36 cellular contexts compared by ENCODE assay signal in genomic region chr5:17288570-17288969, GRCh38.
"Had no signal": no experiment of that assay in that cellular context is flagged by ENCODE, and none has a peak within 500 bp of the region (broad histone marks: within the 10 kb centered on the region; RNA-seq: fewer than 3 reads in every experiment).

No MANE protein-coding gene starts in this region.

- ATAC-seq: activated naive CD4-positive, alpha-beta T cell treated with anti-CD3 and anti-CD28 coated beads, Interleukin-2, amount 50 U/mL, for 72 hours; activated naive CD8-positive, alpha-beta T cell treated with anti-CD3 and anti-CD28 coated beads, Interleukin-2, amount 50 U/mL, for 24 hours; activated T-cell treated with anti-CD3 and anti-CD28 coated beads, Interleukin-2, amount 50 U/mL, for 72 hours; activated T-helper 17 cell treated with anti-CD3 and anti-CD28 coated beads, Interleukin-2, amount 50 U/mL, for 72 hours; body of pancreas had no signal

- H3K4me3 Mint-ChIP-seq: activated naive CD4-positive, alpha-beta T cell treated with anti-CD3 and anti-CD28 coated beads for 36 hours; activated naive CD4-positive, alpha-beta T cell treated with anti-CD3 and anti-CD28 coated beads, Interleukin-2, amount 10 ng/mL, durations not matched to agents 7 days and 5 days; activated naive CD4-positive, alpha-beta T cell treated with anti-CD3 and anti-CD28 coated beads, Interleukin-2, amount 50 U/mL, for 24 hours; activated naive CD8-positive, alpha-beta T cell; activated naive CD8-positive, alpha-beta T cell treated with anti-CD3 and anti-CD28 coated beads for 36 hours; activated naive CD8-positive, alpha-beta T cell treated with anti-CD3 and anti-CD28 coated beads, Interleukin-2, amount 10 ng/mL, durations not matched to agents 7 days and 5 days; activated naive CD8-positive, alpha-beta T cell treated with anti-CD3 and anti-CD28 coated beads, Interleukin-2, amount 50 U/mL, for 24 hours; activated T-cell treated with anti-CD3 and anti-CD28 coated beads, Interleukin-2, amount 50 U/mL, for 72 hours; activated T-helper 1 cell treated with anti-CD3 and anti-CD28 coated beads, Interleukin-12 subunit alpha, Interleukin-12 subunit beta, Interleukin-2, Interleukin-4 antibody, amounts not matched to agents 30 ng/mL and 10 ng/mL and 1 ng/mL, durations not matched to agents 14 hours and 24 hours and 36 hours; activated T-helper 17 cell treated with anti-CD3 and anti-CD28 coated beads, Interleukin-2, amount 50 U/mL, for 72 hours; brain; central memory CD8-positive, alpha-beta T cell had no signal

- H3K9me3 Mint-ChIP-seq: activated naive CD4-positive, alpha-beta T cell treated with anti-CD3 and anti-CD28 coated beads for 36 hours had no signal

- H3K9me3 ChIP-seq: adrenal gland, ascending aorta, body of pancreas, breast epithelium, colonic mucosa had no signal

- H3K36me3 Mint-ChIP-seq: activated naive CD4-positive, alpha-beta T cell treated with anti-CD3 and anti-CD28 coated beads, Interleukin-2, amount 10 ng/mL, durations not matched to agents 7 days and 5 days; activated naive CD4-positive, alpha-beta T cell treated with anti-CD3 and anti-CD28 coated beads, Interleukin-2, amount 50 U/mL, for 24 hours; activated naive CD8-positive, alpha-beta T cell; activated naive CD8-positive, alpha-beta T cell treated with anti-CD3 and anti-CD28 coated beads for 36 hours; activated naive CD8-positive, alpha-beta T cell treated with anti-CD3 and anti-CD28 coated beads, Interleukin-2, amount 10 ng/mL, durations not matched to agents 7 days and 5 days; brain had no signal

- H3K27me3 Mint-ChIP-seq: activated naive CD4-positive, alpha-beta T cell treated with anti-CD3 and anti-CD28 coated beads, Interleukin-2, amount 10 ng/mL, durations not matched to agents 7 days and 5 days; activated naive CD4-positive, alpha-beta T cell treated with anti-CD3 and anti-CD28 coated beads, Interleukin-2, amount 50 U/mL, for 24 hours; activated naive CD8-positive, alpha-beta T cell; activated naive CD8-positive, alpha-beta T cell treated with anti-CD3 and anti-CD28 coated beads for 36 hours; activated naive CD8-positive, alpha-beta T cell treated with anti-CD3 and anti-CD28 coated beads, Interleukin-2, amount 10 ng/mL, durations not matched to agents 7 days and 5 days; activated naive CD8-positive, alpha-beta T cell treated with anti-CD3 and anti-CD28 coated beads, Interleukin-2, amount 50 U/mL, for 24 hours; activated T-helper 17 cell treated with anti-CD3 and anti-CD28 coated beads, Interleukin-2, amount 50 U/mL, for 72 hours; brain; central memory CD8-positive, alpha-beta T cell had no signal

- H3K27ac ChIP-seq: adrenal gland, ascending aorta, body of pancreas, brain microvascular endothelial cell, breast epithelium, cardiac muscle cell, colonic mucosa had no signal

- H3K27ac Mint-ChIP-seq: activated naive CD4-positive, alpha-beta T cell treated with anti-CD3 and anti-CD28 coated beads, Interleukin-2, amount 10 ng/mL, durations not matched to agents 7 days and 5 days; activated naive CD4-positive, alpha-beta T cell treated with anti-CD3 and anti-CD28 coated beads, Interleukin-2, amount 50 U/mL, for 24 hours; activated naive CD4-positive, alpha-beta T cell treated with anti-CD3 and anti-CD28 coated beads, Interleukin-2, amount 50 U/mL, for 72 hours; activated naive CD8-positive, alpha-beta T cell; activated naive CD8-positive, alpha-beta T cell treated with anti-CD3 and anti-CD28 coated beads for 36 hours; activated naive CD8-positive, alpha-beta T cell treated with anti-CD3 and anti-CD28 coated beads, Interleukin-2, amount 10 ng/mL, durations not matched to agents 7 days and 5 days; activated naive CD8-positive, alpha-beta T cell treated with anti-CD3 and anti-CD28 coated beads, Interleukin-2, amount 50 U/mL, for 24 hours; activated T-cell treated with anti-CD3 and anti-CD28 coated beads, Interleukin-2, amount 50 U/mL, for 72 hours; activated T-helper 1 cell treated with anti-CD3 and anti-CD28 coated beads, Interleukin-12 subunit alpha, Interleukin-12 subunit beta, Interleukin-2, Interleukin-4 antibody, amounts not matched to agents 30 ng/mL and 10 ng/mL and 1 ng/mL, durations not matched to agents 14 hours and 24 hours and 36 hours; activated T-helper 17 cell treated with anti-CD3 and anti-CD28 coated beads, Interleukin-2, amount 50 U/mL, for 72 hours; activated T-helper 2 cell treated with anti-CD3 and anti-CD28 coated beads, Interferon-gamma antibody, Interleukin-2, Interleukin-4, amounts not matched to agents 10 μg/mL and 5 μg/mL and 100 μg/mL, durations not matched to agents 14 hours and 24 hours and 36 hours; brain had no signal

- H3K4me3 ChIP-seq: adrenal gland, ascending aorta, body of pancreas, breast epithelium, cardiac muscle cell, colonic mucosa had no signal

- H3K36me3 ChIP-seq: adrenal gland, ascending aorta, brain microvascular endothelial cell, breast epithelium, cardiac muscle cell, colonic mucosa had no signal

- H3K4me1 Mint-ChIP-seq: activated naive CD4-positive, alpha-beta T cell treated with anti-CD3 and anti-CD28 coated beads, Interleukin-2, amount 10 ng/mL, durations not matched to agents 7 days and 5 days; activated naive CD4-positive, alpha-beta T cell treated with anti-CD3 and anti-CD28 coated beads, Interleukin-2, amount 50 U/mL, for 24 hours; activated naive CD8-positive, alpha-beta T cell treated with anti-CD3 and anti-CD28 coated beads for 36 hours; activated naive CD8-positive, alpha-beta T cell treated with anti-CD3 and anti-CD28 coated beads, Interleukin-2, amount 10 ng/mL, durations not matched to agents 7 days and 5 days; activated naive CD8-positive, alpha-beta T cell treated with anti-CD3 and anti-CD28 coated beads, Interleukin-2, amount 50 U/mL, for 24 hours; activated T-helper 17 cell treated with anti-CD3 and anti-CD28 coated beads, Interleukin-2, amount 50 U/mL, for 72 hours; brain; central memory CD8-positive, alpha-beta T cell had no signal

- H3K27me3 ChIP-seq: adrenal gland, ascending aorta, body of pancreas, brain microvascular endothelial cell, breast epithelium, cardiac muscle cell, colonic mucosa had no signal

- FAIRE-seq: bronchial epithelial cell, colon had no signal

- DNase-seq: activated effector memory CD4-positive, alpha-beta T cell treated with anti-CD3 and anti-CD28 coated beads, Interleukin-2, amount 50 U/mL, for 16 hours; activated effector memory CD4-positive, alpha-beta T cell treated with Interleukin-2 at 50 U/mL for 16 hours; activated gamma-delta T cell; activated gamma-delta T cell treated with Interleukin-2 at 50 U/mL for 16 hours; activated naive CD4-positive, alpha-beta T cell; activated naive CD4-positive, alpha-beta T cell treated with anti-CD3 and anti-CD28 coated beads for 36 hours; activated naive CD4-positive, alpha-beta T cell treated with anti-CD3 and anti-CD28 coated beads, Interleukin-2, amount 10 ng/mL, durations not matched to agents 7 days and 5 days; activated naive CD4-positive, alpha-beta T cell treated with anti-CD3 and anti-CD28 coated beads, Interleukin-2, amount 50 U/mL, for 16 hours; activated naive CD4-positive, alpha-beta T cell treated with Interleukin-2 at 50 U/mL for 16 hours; activated naive CD8-positive, alpha-beta T cell treated with anti-CD3 and anti-CD28 coated beads for 36 hours; activated naive CD8-positive, alpha-beta T cell treated with anti-CD3 and anti-CD28 coated beads, Interleukin-2, amount 10 ng/mL, durations not matched to agents 7 days and 5 days; activated naive CD8-positive, alpha-beta T cell treated with anti-CD3 and anti-CD28 coated beads, Interleukin-2, amount 50 U/mL, for 24 hours; activated T-cell treated with anti-CD3 and anti-CD28 coated beads, Interleukin-2, amount 50 U/mL, for 48 hours; activated T-cell treated with anti-CD3 and anti-CD28 coated beads, Interleukin-2, amount 50 U/mL, for 72 hours; adrenal gland; amniotic stem cell; anterior cingulate cortex; aorta; body of pancreas; brain microvascular endothelial cell; central memory CD4-positive, alpha-beta T cell; cerebellar nuclear complex; colonic mucosa had no signal

- H3K4me1 ChIP-seq: adrenal gland, ascending aorta, body of pancreas, breast epithelium, colonic mucosa had no signal
